In the genomic region with DNA sequence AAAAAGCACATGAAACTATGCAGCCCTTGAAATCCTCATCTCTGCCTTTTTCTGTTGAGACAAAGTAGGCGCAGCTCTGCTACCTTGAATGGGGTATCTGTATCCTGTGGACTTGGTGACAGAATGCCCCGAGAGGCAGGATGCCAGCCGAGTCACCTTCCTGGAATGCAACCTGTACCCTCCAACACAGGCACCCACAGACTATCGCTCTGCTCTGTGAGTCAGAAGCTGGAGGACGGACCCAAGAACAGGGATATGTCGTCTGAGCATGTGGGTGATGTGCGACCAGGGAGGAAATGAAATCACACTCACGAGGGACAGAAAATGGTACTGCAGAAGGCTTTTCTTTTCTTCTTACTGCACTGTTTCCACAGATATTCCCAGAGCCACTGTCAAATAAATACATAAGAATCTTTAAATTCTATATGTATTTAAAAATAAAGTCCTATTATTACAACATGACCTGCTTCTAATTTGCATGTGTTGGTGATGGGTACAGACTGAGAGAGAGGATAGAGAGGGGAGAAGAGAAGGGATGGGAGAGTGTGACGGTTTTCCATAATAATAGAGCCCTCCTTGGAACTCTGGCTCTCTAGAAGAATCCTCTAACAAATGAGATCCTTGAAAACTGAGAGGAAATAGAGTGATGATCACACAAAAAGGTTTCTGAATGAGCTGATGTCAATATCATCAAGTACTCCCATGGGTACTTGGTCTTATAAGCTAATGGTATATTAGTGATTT, we compare ENCODE assay signal across 9 cellular contexts.
DNase-seq lines count a peak whose midpoint lies in the region; ATAC-seq lines count a peak whose summit lies in the region.
"Had no signal": no experiment of that assay in that cellular context is flagged by ENCODE, and none has a peak within 500 bp of the region (broad histone marks: within the 10 kb centered on the region; RNA-seq: fewer than 3 reads in every experiment).

No MANE protein-coding gene starts in this region.

- peak overlapping the region; percentile 8; the same call in 1 of the 2 replicates for H3K4me3 ChIP-seq in GM23248
- H3K4me3 ChIP-seq: breast epithelium had no signal

- no peaks in the 10 kb centered on the region for H3K36me3 ChIP-seq in GM23248 (ENCODE audit: low read depth)
- H3K36me3 ChIP-seq: breast epithelium had no signal

- ATAC-seq in HG03439 (IDR thresholded peaks at IDR 0.05; ENCODE audit: unreplicated experiment) (no peak), GM19455 (IDR thresholded peaks at IDR 0.05; ENCODE audit: unreplicated experiment) (no peak), GM21786 (IDR thresholded peaks at IDR 0.05; ENCODE audit: unreplicated experiment) (no peak)

- H3K4me2 ChIP-seq in GM23248 (ENCODE audit: unreplicated experiment) = peak overlapping the region; percentile 47

- H3K79me2 ChIP-seq in GM23248 (ENCODE audit: insufficient read depth) = no peaks in the 10 kb centered on the region

- peak overlapping the region; percentile 70 for H3K9ac ChIP-seq in GM23248

- in situ Hi-C loops in GM23248 (cut with MboI) = no loop called here

- no peaks in the 10 kb centered on the region for H3K27me3 ChIP-seq in GM23248 (replicated peaks; ENCODE audit: insufficient read depth)
- H3K27me3 ChIP-seq: breast epithelium had no signal

- H4K20me1 ChIP-seq in GM23248 (ENCODE audit: insufficient read depth) = no peaks in the 10 kb centered on the region

- H3F3A ChIP-seq in GM23248 (ENCODE audit: insufficient read depth) = peaks cover 25% of the 10 kb centered on the region

- H2AFZ ChIP-seq in GM23248 = peak overlapping the region; percentile 74

- H3K9me3 ChIP-seq in GM23248 (ENCODE audit: low read depth) = no peaks in the 10 kb centered on the region
- H3K9me3 ChIP-seq: breast epithelium had no signal

- DNase-seq in GM23248 = peak; percentile 90
- peak; percentile 18 for DNase-seq in UCSD-AML1 (lab: John Stamatoyannopoulos, UW; ENCODE audit: unreplicated experiment)
- DNase-seq in fibroblast of peridontal ligament (ENCODE audit: extremely low read depth) = peak; percentile 43
- DNase-seq in stimulated activated CD4-positive, alpha-beta T cell treated with anti-CD3 and anti-CD28 coated beads, Interleukin-2, amount 100 ng/mL, for 4 hours (ENCODE audit: low read depth) = peak; percentile 19
- DNase-seq in NCI-H2227 (lab: John Stamatoyannopoulos, UW; ENCODE audit: unreplicated experiment) = no peak

- peaks cover 28% of the 10 kb centered on the region for H3K4me1 ChIP-seq in GM23248 (ENCODE audit: insufficient read depth)
- H3K4me1 ChIP-seq: breast epithelium had no signal

- H3K27ac ChIP-seq in GM23248 = peak overlapping the region; percentile 98
- H3K27ac ChIP-seq: breast epithelium had no signal

- 21 to 24% methylated on average over 9 of the region's 9 CpGs for WGBS in GM23248 (ENCODE audit: low coverage in 1 of 2, low lambda C conversion rate in 2 of 2, missing lambda C conversion rate in 2 of 2), 2 experiments

- no peaks in the 10 kb centered on the region for H3K9me2 ChIP-seq in GM23248 (ENCODE audit: insufficient read depth)
